34 cellular contexts compared by ENCODE assay signal in the genomic region with DNA sequence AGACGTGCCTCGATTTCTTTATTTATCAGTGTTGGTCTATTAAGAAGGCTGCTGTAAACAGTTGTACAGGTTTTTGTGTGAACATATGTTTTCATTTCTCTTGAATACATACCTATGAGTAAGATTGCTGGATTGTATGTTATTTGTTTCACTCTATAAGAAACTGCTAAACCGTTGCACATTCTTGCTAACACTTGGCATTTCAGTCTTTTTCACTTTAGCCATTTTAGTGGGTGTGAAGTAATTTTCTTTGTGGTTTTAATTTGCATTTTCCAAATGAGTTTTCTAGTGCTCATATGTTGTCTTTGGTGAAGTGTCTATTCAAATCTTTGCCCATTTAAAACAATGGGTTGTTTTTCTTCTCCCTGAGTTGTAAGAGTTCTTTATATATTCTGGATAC.
A peak's percentile ranks its signal among the peaks of the same experiment; 100 is the strongest.
DNase-seq lines count a peak whose midpoint lies in the region; ATAC-seq, FAIRE-seq and TF ChIP-seq lines count a peak whose summit lies in the region.
"Had no signal": no experiment of that assay in that cellular context is flagged by ENCODE, and none has a peak within 500 bp of the region (broad histone marks: within the 10 kb centered on the region; RNA-seq: fewer than 3 reads in every experiment).

No MANE protein-coding gene starts in this region.

- H3K36me3 ChIP-seq in uterus = no peaks in the 10 kb centered on the region
- H3K36me3 ChIP-seq: ascending aorta, cardiac muscle cell, colonic mucosa, neural progenitor cell, thoracic aorta, vagina had no signal

- peak; percentile 56 for FAIRE-seq in GM12892 (lab: Jason Lieb, UNC)

- H3K27ac Mint-ChIP-seq in activated naive CD8-positive, alpha-beta T cell treated with anti-CD3 and anti-CD28 coated beads, Interleukin-2, amount 50 U/mL, for 24 hours = no peak overlapping the region
- H3K27ac Mint-ChIP-seq: activated B cell treated with CpG ODN at 0.5 μM for 24 hours; activated CD4-positive, alpha-beta memory T cell treated with anti-CD3 and anti-CD28 coated beads, Interleukin-2, amount 10 ng/mL, durations not matched to agents 7 days and 5 days; activated naive CD4-positive, alpha-beta T cell treated with anti-CD3 and anti-CD28 coated beads, Interleukin-2, amount 10 ng/mL, durations not matched to agents 7 days and 5 days; B cell; neural progenitor cell had no signal

- TF ChIP-seq CTCF in uterus (IDR thresholded peaks at IDR 0.05) = no peak

- H3K4me3 ChIP-seq in uterus = no peak overlapping the region
- H3K4me3 ChIP-seq: ascending aorta, cardiac muscle cell, colonic mucosa, neural progenitor cell, SK-N-MC, thoracic aorta, vagina had no signal

- H3K9me3 ChIP-seq in uterus = no peaks in the 10 kb centered on the region
- H3K9me3 ChIP-seq: ascending aorta, colonic mucosa, thoracic aorta, vagina had no signal

- no peaks in the 10 kb centered on the region for H3K27me3 Mint-ChIP-seq in activated T-cell treated with anti-CD3 and anti-CD28 coated beads, Interleukin-2, amount 50 U/mL, for 4 hours (ENCODE audit: low read depth)
- no peaks in the 10 kb centered on the region for H3K27me3 Mint-ChIP-seq in activated naive CD8-positive, alpha-beta T cell treated with anti-CD3 and anti-CD28 coated beads, Interleukin-2, amount 50 U/mL, for 24 hours
- H3K27me3 Mint-ChIP-seq: activated B cell treated with CpG ODN at 0.5 μM for 24 hours; activated CD4-positive, alpha-beta memory T cell treated with anti-CD3 and anti-CD28 coated beads, Interleukin-2, amount 10 ng/mL, durations not matched to agents 7 days and 5 days; activated naive CD4-positive, alpha-beta T cell treated with anti-CD3 and anti-CD28 coated beads, Interleukin-2, amount 10 ng/mL, durations not matched to agents 7 days and 5 days; B cell; CD8-positive, alpha-beta memory T cell had no signal

- no peaks in the 10 kb centered on the region for H3K9me3 Mint-ChIP-seq in activated T-cell treated with anti-CD3 and anti-CD28 coated beads, Interleukin-2, amount 50 U/mL, for 4 hours
- H3K9me3 Mint-ChIP-seq in activated naive CD8-positive, alpha-beta T cell treated with anti-CD3 and anti-CD28 coated beads, Interleukin-2, amount 50 U/mL, for 24 hours = no peaks in the 10 kb centered on the region
- H3K9me3 Mint-ChIP-seq: activated B cell treated with CpG ODN at 0.5 μM for 24 hours; activated CD4-positive, alpha-beta memory T cell treated with anti-CD3 and anti-CD28 coated beads, Interleukin-2, amount 10 ng/mL, durations not matched to agents 7 days and 5 days; activated naive CD4-positive, alpha-beta T cell treated with anti-CD3 and anti-CD28 coated beads, Interleukin-2, amount 10 ng/mL, durations not matched to agents 7 days and 5 days; CD8-positive, alpha-beta memory T cell; neural progenitor cell had no signal

- no peak for TF ChIP-seq POLR2A in GM12892 (IDR thresholded peaks at IDR 0.05; ENCODE audit: low read depth, low read length)
- no peak for TF ChIP-seq POLR2A in uterus (IDR thresholded peaks at IDR 0.05)

- DNase-seq in activated T-cell treated with anti-CD3 and anti-CD28 coated beads, Interleukin-2, amount 50 U/mL, for 4 hours = no peak
- DNase-seq in activated T-cell treated with anti-CD3 and anti-CD28 coated beads for 4 hours = no peak
- no peak for DNase-seq in GM12892 (ENCODE audit: insufficient read length)
- DNase-seq in activated naive CD8-positive, alpha-beta T cell treated with anti-CD3 and anti-CD28 coated beads, Interleukin-2, amount 50 U/mL, for 24 hours = no peak
- DNase-seq in stimulated activated naive CD8-positive, alpha-beta T cell treated with anti-CD3 and anti-CD28 coated beads, Interleukin-15, Interleukin-2, amounts not matched to agents 100 U/mL and 50 U/mL, for 24 hours = no peak
- no peak for DNase-seq in amniotic stem cell (lab: John Stamatoyannopoulos, UW)
- no peak for DNase-seq in uterus
- DNase-seq: activated B cell treated with CpG ODN at 0.5 μM for 24 hours; activated CD4-positive, alpha-beta memory T cell treated with anti-CD3 and anti-CD28 coated beads, Interleukin-2, amount 10 ng/mL, durations not matched to agents 7 days and 5 days; activated naive CD4-positive, alpha-beta T cell treated with anti-CD3 and anti-CD28 coated beads, Interleukin-2, amount 10 ng/mL, durations not matched to agents 7 days and 5 days; CD8-positive, alpha-beta memory T cell; colonic mucosa; DMS 273 treated with DMSO at 0.1 percent for 48 hours; effector CD8-positive, alpha-beta T cell; EL; Karpas-422; mesendoderm; NCI-H1417; NCI-H2029; NCI-H226; NCI-H526 treated with DMSO at 0.1 percent for 48 hours; NK-92 treated with Interleukin-12 subunit alpha and Interleukin-12 subunit beta, amount 100 ng/mL, for 24 hours; retina; stimulated activated naive CD4-positive, alpha-beta T cell treated with Interleukin-2 at 50 U/mL for 16 hours had no signal

- peaks cover 22% of the 10 kb centered on the region for H3K36me3 Mint-ChIP-seq in activated T-cell treated with anti-CD3 and anti-CD28 coated beads, Interleukin-2, amount 50 U/mL, for 4 hours (ENCODE audit: insufficient read depth)
- H3K36me3 Mint-ChIP-seq in activated naive CD8-positive, alpha-beta T cell treated with anti-CD3 and anti-CD28 coated beads, Interleukin-2, amount 50 U/mL, for 24 hours (ENCODE audit: low read depth) = peaks cover 5% of the 10 kb centered on the region
- H3K36me3 Mint-ChIP-seq: activated naive CD4-positive, alpha-beta T cell treated with anti-CD3 and anti-CD28 coated beads, Interleukin-2, amount 10 ng/mL, durations not matched to agents 7 days and 5 days; neural progenitor cell had no signal

- intact Hi-C loops in uterus (cut with DNase I; ENCODE audit: low total_unique reads) = no loop called here

- H3K4me1 ChIP-seq in uterus = no peaks in the 10 kb centered on the region
- H3K4me1 ChIP-seq: colonic mucosa, neural progenitor cell, parathyroid adenoma had no signal

- H3K4me1 Mint-ChIP-seq in activated T-cell treated with anti-CD3 and anti-CD28 coated beads, Interleukin-2, amount 50 U/mL, for 4 hours (ENCODE audit: low read depth) = peaks cover 41% of the 10 kb centered on the region
- H3K4me1 Mint-ChIP-seq in activated naive CD8-positive, alpha-beta T cell treated with anti-CD3 and anti-CD28 coated beads, Interleukin-2, amount 50 U/mL, for 24 hours = peaks cover 45% of the 10 kb centered on the region
- H3K4me1 Mint-ChIP-seq: neural progenitor cell had no signal

- no peaks in the 10 kb centered on the region for H3K27me3 ChIP-seq in uterus
- H3K27me3 ChIP-seq: ascending aorta, cardiac muscle cell, colonic mucosa, neural progenitor cell, vagina had no signal

- H3K27ac ChIP-seq in uterus = no peak overlapping the region
- H3K27ac ChIP-seq: ascending aorta, cardiac muscle cell, colonic mucosa, epithelial cell of prostate, neural progenitor cell, parathyroid adenoma, SK-N-MC, thoracic aorta, vagina had no signal

- peak; percentile 55 to 73 for ATAC-seq in activated T-cell treated with anti-CD3 and anti-CD28 coated beads, Interleukin-2, amount 50 U/mL, for 4 hours
- ATAC-seq in activated naive CD8-positive, alpha-beta T cell treated with anti-CD3 and anti-CD28 coated beads, Interleukin-2, amount 50 U/mL, for 24 hours = peak; percentile 72
- ATAC-seq in stimulated activated naive CD8-positive, alpha-beta T cell treated with anti-CD3 and anti-CD28 coated beads, Interleukin-15, Interleukin-2, amounts not matched to agents 100 U/mL and 50 U/mL, for 24 hours = peak; percentile 62
- ATAC-seq in HG02938 (IDR thresholded peaks at IDR 0.05; ENCODE audit: unreplicated experiment) = no peak

- no peak overlapping the region for H3K4me3 Mint-ChIP-seq in activated T-cell treated with anti-CD3 and anti-CD28 coated beads, Interleukin-2, amount 50 U/mL, for 4 hours
- no peak overlapping the region for H3K4me3 Mint-ChIP-seq in activated naive CD8-positive, alpha-beta T cell treated with anti-CD3 and anti-CD28 coated beads, Interleukin-2, amount 50 U/mL, for 24 hours
- H3K4me3 Mint-ChIP-seq: activated B cell treated with CpG ODN at 0.5 μM for 24 hours; activated CD4-positive, alpha-beta memory T cell treated with anti-CD3 and anti-CD28 coated beads, Interleukin-2, amount 10 ng/mL, durations not matched to agents 7 days and 5 days; activated naive CD4-positive, alpha-beta T cell treated with anti-CD3 and anti-CD28 coated beads, Interleukin-2, amount 10 ng/mL, durations not matched to agents 7 days and 5 days; B cell; CD8-positive, alpha-beta memory T cell; neural progenitor cell had no signal
